ENCODE assay signal across 1 cellular context in genomic region chr19:1123885-1124677, GRCh38.
TF ChIP-seq lines count a peak whose summit lies in the region.

No MANE protein-coding gene starts in this region.

TF ChIP-seq in H1, 55 proteins besides CTCF, POLR2A, EP300 and RAD21:
- TF ChIP-seq SP1 (IDR thresholded peaks at IDR 0.05; ENCODE audit: low read depth, low read length) (no peak), SIN3A (conservative IDR thresholded peaks at IDR 0.05 in 1 of 2, IDR thresholded peaks at IDR 0.05 in 1 of 2; ENCODE audit: low read depth in 1 of 2, low read length in 2 of 2) (no peak), BCL11A (IDR thresholded peaks at IDR 0.05; ENCODE audit: low read depth in 2 of 2, low read length in 2 of 2) (no peak), CHD2 (IDR thresholded peaks at IDR 0.05; ENCODE audit: low read length) (no peak)
